In genomic region chr19:7925171-7925837, GRCh38 we compare ENCODE assay signal across 1 cellular context.
TF ChIP-seq lines count a peak whose summit lies in the region.

No MANE protein-coding gene starts in this region.

TF ChIP-seq in PFSK-1, 5 proteins besides CTCF, POLR2A, EP300 and RAD21 (continued from another document):
- no peak for TF ChIP-seq FOXP2 (optimal IDR thresholded peaks at IDR 0.05; ENCODE audit: borderline replicate concordance, extremely low read depth, extremely low read length, insufficient read depth)
